In the genomic region with DNA sequence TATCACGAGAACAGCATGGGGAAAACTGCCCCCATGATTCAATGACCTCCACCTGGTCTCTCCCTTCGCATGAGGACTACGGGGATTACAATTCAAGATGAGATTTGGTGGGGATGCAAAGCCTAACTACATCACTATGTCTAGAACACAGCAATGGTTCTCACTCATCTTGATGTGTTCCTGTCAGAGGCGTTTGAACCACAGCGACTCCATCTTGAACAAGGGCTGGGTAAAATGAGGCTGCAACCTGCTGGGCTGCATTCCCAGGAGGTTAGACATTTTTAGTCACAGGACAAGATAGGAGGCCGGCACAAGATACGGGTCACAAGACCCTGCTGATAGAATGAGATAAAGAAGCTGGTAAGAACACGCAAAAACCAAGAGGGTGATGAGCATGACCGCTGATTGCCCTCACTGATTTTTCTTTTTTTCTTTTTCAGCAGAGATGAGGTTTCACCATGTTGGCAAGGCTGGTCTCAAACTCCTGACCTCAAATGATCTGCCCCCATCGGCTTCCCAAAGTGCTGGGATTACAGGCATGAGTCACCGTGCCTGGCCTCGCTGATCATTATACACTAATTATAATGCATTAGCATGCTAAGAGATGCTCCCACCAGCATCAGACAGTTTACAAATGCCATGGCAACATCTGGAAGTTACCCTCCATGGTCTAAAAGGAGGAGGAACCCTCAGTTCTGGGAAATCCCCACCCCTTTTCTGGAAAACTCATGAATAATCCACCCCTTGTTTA, we compare ENCODE assay signal across 1 cellular context.
TF ChIP-seq lines count a peak whose summit lies in the region.

No MANE protein-coding gene starts in this region.

TF ChIP-seq in K562, 482 proteins besides CTCF, POLR2A, EP300 and RAD21 (continues in another document):
- TF ChIP-seq, protein P1, sequence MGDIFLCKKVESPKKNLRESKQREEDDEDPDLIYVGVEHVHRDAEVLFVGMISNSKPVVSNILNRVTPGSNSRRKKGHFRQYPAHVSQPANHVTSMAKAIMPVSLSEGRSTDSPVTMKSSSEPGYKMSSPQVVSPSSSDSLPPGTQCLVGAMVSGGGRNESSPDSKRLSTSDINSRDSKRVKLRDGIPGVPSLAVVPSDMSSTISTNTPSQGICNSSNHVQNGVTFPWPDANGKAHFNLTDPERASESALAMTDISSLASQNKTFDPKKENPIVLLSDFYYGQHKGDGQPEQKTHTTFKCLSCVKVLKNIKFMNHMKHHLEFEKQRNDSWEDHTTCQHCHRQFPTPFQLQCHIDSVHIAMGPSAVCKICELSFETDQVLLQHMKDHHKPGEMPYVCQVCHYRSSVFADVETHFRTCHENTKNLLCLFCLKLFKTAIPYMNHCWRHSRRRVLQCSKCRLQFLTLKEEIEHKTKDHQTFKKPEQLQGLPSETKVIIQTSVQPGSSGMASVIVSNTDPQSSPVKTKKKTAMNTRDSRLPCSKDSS (IDR thresholded peaks at IDR 0.05; ENCODE audit: low read depth, partially characterized antibody): no peak
- TF ChIP-seq ZNF408 (CRISPR knock-in tag; IDR thresholded peaks at IDR 0.05; ENCODE audit: low read depth) (no peak), DNMT1 (IDR thresholded peaks at IDR 0.05) (no peak), NKRF (IDR thresholded peaks at IDR 0.05; ENCODE audit: borderline replicate concordance) (no peak), RBM34 (IDR thresholded peaks at IDR 0.05; ENCODE audit: borderline replicate concordance, insufficient read depth, low read length) (no peak), ETV5 (CRISPR knock-in tag; IDR thresholded peaks at IDR 0.05; ENCODE audit: low read depth) (no peak), DLX4 (CRISPR knock-in tag; IDR thresholded peaks at IDR 0.05) (no peak), TSHZ1 (CRISPR knock-in tag; IDR thresholded peaks at IDR 0.05) (peak; percentile 79; the same call in 1 of the 2 replicates), XRCC3 (IDR thresholded peaks at IDR 0.05) (no peak), REST (CRISPR knock-in tag; IDR thresholded peaks at IDR 0.05; ENCODE audit: low read depth) (no peak), TGIF2 (CRISPR knock-in tag; IDR thresholded peaks at IDR 0.05) (no peak), STAT5A (IDR thresholded peaks at IDR 0.05; ENCODE audit: borderline replicate concordance, low read length) (no peak), MIER1 (IDR thresholded peaks at IDR 0.05; ENCODE audit: low read depth) (no peak), FOXA1 (IDR thresholded peaks at IDR 0.05; ENCODE audit: borderline replicate concordance) (no peak), IFI16 (CRISPR knock-in tag; IDR thresholded peaks at IDR 0.05) (no peak), CBX2 (IDR thresholded peaks at IDR 0.05; ENCODE audit: insufficient read depth, low read length, poor library complexity, severe bottlenecking) (no peak), RCOR1 (IDR thresholded peaks at IDR 0.05; ENCODE audit: borderline replicate concordance in 1 of 2, low read depth in 2 of 2, low read length in 2 of 2) (no peak), POLR2AphosphoS2 (IDR thresholded peaks at IDR 0.05; ENCODE audit: low read length) (no peak), PHTF2 (CRISPR knock-in tag; IDR thresholded peaks at IDR 0.05) (no peak), CC2D1A (IDR thresholded peaks at IDR 0.05) (no peak), GMEB1 (CRISPR knock-in tag; IDR thresholded peaks at IDR 0.05) (peak; percentile 45; the same call in 1 of the 2 replicates), TBP (optimal IDR thresholded peaks at IDR 0.05; ENCODE audit: low read depth, low read length) (no peak), LEF1 (IDR thresholded peaks at IDR 0.05) (no peak), FOS (IDR thresholded peaks at IDR 0.05; ENCODE audit: extremely low read depth, insufficient read length) (no peak), ZNF644 (tag; IDR thresholded peaks at IDR 0.05; ENCODE audit: low read depth) (peak; percentile 95), KLF1 (tag; IDR thresholded peaks at IDR 0.05) (0 out of 2 replicates have a peak, but pooled peaks have one; percentile 55), ZEB2 (IDR thresholded peaks at IDR 0.05) (no peak), FOXM1 (IDR thresholded peaks at IDR 0.05; ENCODE audit: low read depth) (no peak), FOXM1 (CRISPR knock-in tag; IDR thresholded peaks at IDR 0.05; ENCODE audit: low read depth) (no peak), TCF3 (CRISPR knock-in tag; IDR thresholded peaks at IDR 0.05) (no peak), GATA2 (CRISPR knock-in tag; IDR thresholded peaks at IDR 0.05) (no peak), GTF2A2 (tag; IDR thresholded peaks at IDR 0.05) (peak; percentile 69; the same call in 1 of the 2 replicates), ZSCAN32 (CRISPR knock-in tag; IDR thresholded peaks at IDR 0.05) (no peak)
- TF ChIP-seq, protein P2, sequence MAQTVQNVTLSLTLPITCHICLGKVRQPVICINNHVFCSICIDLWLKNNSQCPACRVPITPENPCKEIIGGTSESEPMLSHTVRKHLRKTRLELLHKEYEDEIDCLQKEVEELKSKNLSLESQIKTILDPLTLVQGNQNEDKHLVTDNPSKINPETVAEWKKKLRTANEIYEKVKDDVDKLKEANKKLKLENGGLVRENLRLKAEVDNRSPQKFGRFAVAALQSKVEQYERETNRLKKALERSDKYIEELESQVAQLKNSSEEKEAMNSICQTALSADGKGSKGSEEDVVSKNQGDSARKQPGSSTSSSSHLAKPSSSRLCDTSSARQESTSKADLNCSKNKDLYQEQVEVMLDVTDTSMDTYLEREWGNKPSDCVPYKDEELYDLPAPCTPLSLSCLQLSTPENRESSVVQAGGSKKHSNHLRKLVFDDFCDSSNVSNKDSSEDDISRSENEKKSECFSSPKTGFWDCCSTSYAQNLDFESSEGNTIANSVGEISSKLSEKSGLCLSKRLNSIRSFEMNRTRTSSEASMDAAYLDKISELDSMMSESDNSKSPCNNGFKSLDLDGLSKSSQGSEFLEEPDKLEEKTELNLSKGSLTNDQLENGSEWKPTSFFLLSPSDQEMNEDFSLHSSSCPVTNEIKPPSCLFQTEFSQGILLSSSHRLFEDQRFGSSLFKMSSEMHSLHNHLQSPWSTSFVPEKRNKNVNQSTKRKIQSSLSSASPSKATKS (CRISPR knock-in tag; IDR thresholded peaks at IDR 0.05): no peak
- TF ChIP-seq, protein P3, sequence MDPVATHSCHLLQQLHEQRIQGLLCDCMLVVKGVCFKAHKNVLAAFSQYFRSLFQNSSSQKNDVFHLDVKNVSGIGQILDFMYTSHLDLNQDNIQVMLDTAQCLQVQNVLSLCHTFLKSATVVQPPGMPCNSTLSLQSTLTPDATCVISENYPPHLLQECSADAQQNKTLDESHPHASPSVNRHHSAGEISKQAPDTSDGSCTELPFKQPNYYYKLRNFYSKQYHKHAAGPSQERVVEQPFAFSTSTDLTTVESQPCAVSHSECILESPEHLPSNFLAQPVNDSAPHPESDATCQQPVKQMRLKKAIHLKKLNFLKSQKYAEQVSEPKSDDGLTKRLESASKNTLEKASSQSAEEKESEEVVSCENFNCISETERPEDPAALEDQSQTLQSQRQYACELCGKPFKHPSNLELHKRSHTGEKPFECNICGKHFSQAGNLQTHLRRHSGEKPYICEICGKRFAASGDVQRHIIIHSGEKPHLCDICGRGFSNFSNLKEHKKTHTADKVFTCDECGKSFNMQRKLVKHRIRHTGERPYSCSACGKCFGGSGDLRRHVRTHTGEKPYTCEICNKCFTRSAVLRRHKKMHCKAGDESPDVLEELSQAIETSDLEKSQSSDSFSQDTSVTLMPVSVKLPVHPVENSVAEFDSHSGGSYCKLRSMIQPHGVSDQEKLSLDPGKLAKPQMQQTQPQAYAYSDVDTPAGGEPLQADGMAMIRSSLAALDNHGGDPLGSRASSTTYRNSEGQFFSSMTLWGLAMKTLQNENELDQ (CRISPR knock-in tag; IDR thresholded peaks at IDR 0.05; ENCODE audit: borderline replicate concordance): no peak
- TF ChIP-seq, protein P4, sequence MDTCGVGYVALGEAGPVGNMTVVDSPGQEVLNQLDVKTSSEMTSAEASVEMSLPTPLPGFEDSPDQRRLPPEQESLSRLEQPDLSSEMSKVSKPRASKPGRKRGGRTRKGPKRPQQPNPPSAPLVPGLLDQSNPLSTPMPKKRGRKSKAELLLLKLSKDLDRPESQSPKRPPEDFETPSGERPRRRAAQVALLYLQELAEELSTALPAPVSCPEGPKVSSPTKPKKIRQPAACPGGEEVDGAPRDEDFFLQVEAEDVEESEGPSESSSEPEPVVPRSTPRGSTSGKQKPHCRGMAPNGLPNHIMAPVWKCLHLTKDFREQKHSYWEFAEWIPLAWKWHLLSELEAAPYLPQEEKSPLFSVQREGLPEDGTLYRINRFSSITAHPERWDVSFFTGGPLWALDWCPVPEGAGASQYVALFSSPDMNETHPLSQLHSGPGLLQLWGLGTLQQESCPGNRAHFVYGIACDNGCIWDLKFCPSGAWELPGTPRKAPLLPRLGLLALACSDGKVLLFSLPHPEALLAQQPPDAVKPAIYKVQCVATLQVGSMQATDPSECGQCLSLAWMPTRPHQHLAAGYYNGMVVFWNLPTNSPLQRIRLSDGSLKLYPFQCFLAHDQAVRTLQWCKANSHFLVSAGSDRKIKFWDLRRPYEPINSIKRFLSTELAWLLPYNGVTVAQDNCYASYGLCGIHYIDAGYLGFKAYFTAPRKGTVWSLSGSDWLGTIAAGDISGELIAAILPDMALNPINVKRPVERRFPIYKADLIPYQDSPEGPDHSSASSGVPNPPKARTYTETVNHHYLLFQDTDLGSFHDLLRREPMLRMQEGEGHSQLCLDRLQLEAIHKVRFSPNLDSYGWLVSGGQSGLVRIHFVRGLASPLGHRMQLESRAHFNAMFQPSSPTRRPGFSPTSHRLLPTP (IDR thresholded peaks at IDR 0.05; ENCODE audit: borderline replicate concordance, extremely low read depth, insufficient read length): no peak
